In the genomic region with DNA sequence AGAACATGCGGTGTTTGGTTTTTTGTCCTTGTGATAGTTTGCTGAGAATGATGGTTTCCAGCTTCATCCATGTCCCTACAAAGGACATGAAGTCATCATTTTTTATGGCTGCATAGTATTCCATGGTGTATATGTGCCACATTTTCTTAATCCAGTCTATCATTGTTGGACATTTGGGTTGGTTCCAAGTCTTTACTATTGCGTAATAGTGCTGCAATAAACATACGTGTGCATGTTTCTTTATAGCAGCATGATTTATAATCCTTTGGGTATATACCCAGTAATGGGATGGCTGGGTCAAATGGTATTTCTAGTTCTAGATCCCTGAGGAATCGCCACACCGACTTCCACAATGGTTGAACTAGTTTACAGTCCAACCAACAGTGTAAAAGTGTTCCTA, we compare ENCODE assay signal across 3 cellular contexts.
DNase-seq lines count a peak whose midpoint lies in the region; ATAC-seq, FAIRE-seq and TF ChIP-seq lines count a peak whose summit lies in the region.
"Not testable (repeated sequence)": the region's sequence is repeated elsewhere in the genome, so short reads cannot be mapped to it uniquely, and the experiment has no call there.

No MANE protein-coding gene starts in this region.

- not testable (repeated sequence) for H3K9me1 ChIP-seq in K562 (ENCODE audit: control insufficient read depth, insufficient read depth, low read length)

- H3K4me2 ChIP-seq in K562 (ENCODE audit: insufficient read depth, low read length); HepG2 (ENCODE audit: low read depth, low read length): not testable (repeated sequence)

- H3K27ac ChIP-seq in HEK293 (ENCODE audit: extremely low read depth, low read depth, low read length); K562 (ENCODE audit: extremely low read depth, low read depth, low read length); HepG2 (ENCODE audit: extremely low read length, insufficient read depth, low read length): not testable (repeated sequence)

- not testable (repeated sequence) for H2AFZ ChIP-seq in K562 (ENCODE audit: low read depth, low read length); HepG2 (ENCODE audit: low read length)

- CTCF ChIA-PET in HEK293 (lab: Yijun Ruan, JAX); K562 (lab: Yijun Ruan, JAX; ENCODE audit: low intra/inter-chr PET ratio); HepG2 (lab: Yijun Ruan, JAX; ENCODE audit: low intra/inter-chr PET ratio, low total read pairs): not testable (repeated sequence)

- POLR2A ChIA-PET in HEK293 (lab: Yijun Ruan, JAX); K562 (lab: Yijun Ruan, JAX); HepG2 (lab: Yijun Ruan, JAX): not testable (repeated sequence)

- not testable (repeated sequence) for H3K27me3 ChIP-seq in K562 (ENCODE audit: control insufficient read depth in 2 of 2, insufficient read depth in 2 of 2, low read length in 2 of 2); HepG2 (ENCODE audit: control insufficient read depth in 1 of 2, insufficient read depth in 2 of 2, low read length in 2 of 2)

- not testable (repeated sequence) for H4K20me1 ChIP-seq in K562 (replicated peaks; ENCODE audit: control insufficient read depth, insufficient read depth, low read length); HepG2 (ENCODE audit: insufficient read depth, low read length)

- not testable (repeated sequence) for FAIRE-seq in K562 (lab: Jason Lieb, UNC); HepG2 (lab: Jason Lieb, UNC)

- BruUV-seq in K562 (replicated peaks; lab: Mats Ljungman, UMichigan); HepG2 (replicated peaks; lab: Mats Ljungman, UMichigan): not testable (repeated sequence)

- in situ Hi-C loops in K562 (cut with MboI); HepG2 (cut with HindIII; ENCODE audit: extremely low pct_ligation_motif_present, low pct_unique_long_range_greater_than_20kb): not testable (repeated sequence)

- H3K9ac ChIP-seq in K562 (ENCODE audit: insufficient read depth in 1 of 2, low read depth in 2 of 2, low read length in 2 of 2); HepG2 (ENCODE audit: insufficient read depth, low read depth, low read length): not testable (repeated sequence)

- not testable (repeated sequence) for ATAC-seq in K562, HepG2

- H3K36me3 ChIP-seq in HEK293 (ENCODE audit: control insufficient read depth in 2 of 2, insufficient read depth in 1 of 2, low read length in 2 of 2); K562 (ENCODE audit: control insufficient read depth, insufficient read depth, low read length); HepG2 (replicated peaks in 1 of 2; ENCODE audit: control insufficient read depth in 1 of 2, insufficient read depth in 2 of 2, low read length in 2 of 2): not testable (repeated sequence)

- not testable (repeated sequence) for TF ChIP-seq CTCF in HEK293 (tag by site-specific recombination; IDR thresholded peaks at IDR 0.05); K562 (IDR thresholded peaks at IDR 0.05 in 2 of 3, conservative IDR thresholded peaks at IDR 0.05 in 1 of 3; ENCODE audit: insufficient read depth in 2 of 3, low read depth in 1 of 3, low read length in 3 of 3); HepG2 (CRISPR knock-in tag; IDR thresholded peaks at IDR 0.05)

- WGBS in K562 (ENCODE audit: insufficient coverage, low coverage, missing lambda C conversion rate): 4% methylated on average over 2 of the region's 5 CpGs
- WGBS in HepG2 (ENCODE audit: low lambda C conversion rate): 47% methylated on average over 5 of the region's 5 CpGs

- H3K9me3 ChIP-seq in HEK293 (ENCODE audit: control insufficient read depth, insufficient read depth, low read depth, low read length); K562 (replicated peaks; ENCODE audit: control insufficient read depth, insufficient read depth, low read depth, low read length); HepG2 (ENCODE audit: low read length): not testable (repeated sequence)

- DNase-seq in K562 (ENCODE audit: extremely low read depth in 1 of 4, low spot score in 3 of 4); HepG2 (ENCODE audit: low spot score): not testable (repeated sequence)

- H3K4me1 ChIP-seq in HEK293 (ENCODE audit: control insufficient read depth, insufficient read depth, low read length); K562 (replicated peaks in 1 of 2; ENCODE audit: control insufficient read depth in 2 of 2, insufficient read depth in 2 of 2, low read length in 2 of 2); HepG2 (ENCODE audit: insufficient read depth, low read length): not testable (repeated sequence)

- intact Hi-C loops in K562 (cut with micrococcal nuclease); HepG2 (cut with micrococcal nuclease; ENCODE audit: unreplicated experiment): not testable (repeated sequence)

- TF ChIP-seq POLR2A in K562 (conservative IDR thresholded peaks at IDR 0.05); HepG2 (IDR thresholded peaks at IDR 0.05; ENCODE audit: insufficient read depth in 1 of 2, low read depth in 2 of 2, low read length in 2 of 2): not testable (repeated sequence)

- not testable (repeated sequence) for TF ChIP-seq EP300 in K562 (IDR thresholded peaks at IDR 0.05; ENCODE audit: low read length); HepG2 (IDR thresholded peaks at IDR 0.05; ENCODE audit: low read depth in 2 of 2, low read length in 2 of 2); HepG2 (CRISPR knock-in tag; IDR thresholded peaks at IDR 0.05; ENCODE audit: borderline replicate concordance)

- not testable (repeated sequence) for H3K4me3 ChIP-seq in HEK293 (ENCODE audit: low read depth, low read length); K562; HepG2 (replicated peaks in 1 of 3; ENCODE audit: insufficient read depth in 1 of 3, low read depth in 2 of 3, low read length in 3 of 3)

- TF ChIP-seq RAD21 in K562 (CRISPR knock-in tag; conservative IDR thresholded peaks at IDR 0.05 in 1 of 2, IDR thresholded peaks at IDR 0.05 in 1 of 2); HepG2 (CRISPR knock-in tag; IDR thresholded peaks at IDR 0.05): not testable (repeated sequence)

- H3K79me2 ChIP-seq in K562 (ENCODE audit: control insufficient read depth, insufficient read depth, low read length); HepG2 (ENCODE audit: insufficient read depth, low read length): not testable (repeated sequence)

TF ChIP-seq in HEK293, 187 proteins besides CTCF, POLR2A, EP300 and RAD21:
- TF ChIP-seq ZNF146 (tag by site-specific recombination; IDR thresholded peaks at IDR 0.05): 0 out of 2 replicates have a peak, but pooled peaks have one; percentile 24

TF ChIP-seq in K562, 482 proteins besides CTCF, POLR2A, EP300 and RAD21:
- TF ChIP-seq, protein P1, sequence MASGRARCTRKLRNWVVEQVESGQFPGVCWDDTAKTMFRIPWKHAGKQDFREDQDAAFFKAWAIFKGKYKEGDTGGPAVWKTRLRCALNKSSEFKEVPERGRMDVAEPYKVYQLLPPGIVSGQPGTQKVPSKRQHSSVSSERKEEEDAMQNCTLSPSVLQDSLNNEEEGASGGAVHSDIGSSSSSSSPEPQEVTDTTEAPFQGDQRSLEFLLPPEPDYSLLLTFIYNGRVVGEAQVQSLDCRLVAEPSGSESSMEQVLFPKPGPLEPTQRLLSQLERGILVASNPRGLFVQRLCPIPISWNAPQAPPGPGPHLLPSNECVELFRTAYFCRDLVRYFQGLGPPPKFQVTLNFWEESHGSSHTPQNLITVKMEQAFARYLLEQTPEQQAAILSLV (tag; IDR thresholded peaks at IDR 0.05): 0 out of 2 replicates have a peak, but pooled peaks have one; percentile 39
- TF ChIP-seq CEBPB (tag; IDR thresholded peaks at IDR 0.05): peak; percentile 89
- not testable (repeated sequence) for TF ChIP-seq CEBPG (CRISPR knock-in tag; IDR thresholded peaks at IDR 0.05)
- TF ChIP-seq CEBPG (tag; conservative IDR thresholded peaks at IDR 0.05 in 1 of 2, IDR thresholded peaks at IDR 0.05 in 1 of 2): peak in 1 of 2 experiments; percentile 96; a peak in 2 of 4 replicates
- peak; percentile 74 for TF ChIP-seq ZNF507 (tag; conservative IDR thresholded peaks at IDR 0.05)

TF ChIP-seq in HepG2, 621 proteins besides CTCF, POLR2A, EP300 and RAD21:
- peak; percentile 17; the same call in 1 of the 2 replicates for TF ChIP-seq CEBPB (IDR thresholded peaks at IDR 0.05; ENCODE audit: borderline replicate concordance, low read depth, low read length)
